ENCODE assay signal across 26 cellular contexts in the genomic region with DNA sequence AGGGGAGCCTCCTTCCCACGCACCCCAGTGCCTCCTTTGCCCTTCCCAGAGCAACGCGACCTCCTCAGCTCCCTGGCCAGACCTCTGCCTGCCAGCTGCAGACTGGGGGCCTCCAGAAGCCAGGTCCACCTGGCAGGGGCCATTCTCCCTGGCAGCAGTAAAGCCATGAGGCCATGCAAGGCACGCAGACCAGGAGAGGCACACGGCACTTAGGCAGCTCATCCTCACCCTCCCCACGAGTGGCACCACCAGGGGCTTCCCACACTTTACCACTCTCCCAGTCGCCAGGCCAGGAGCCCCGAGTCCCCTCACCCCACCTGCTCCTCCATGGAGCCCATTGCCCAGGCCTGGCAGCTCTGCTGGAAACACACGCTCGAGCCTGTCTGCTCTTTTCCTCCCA.
"Had no signal": no experiment of that assay in that cellular context is flagged by ENCODE, and none has a peak within 500 bp of the region (broad histone marks: within the 10 kb centered on the region; RNA-seq: fewer than 3 reads in every experiment).

No MANE protein-coding gene starts in this region.

- H3K4me3 Mint-ChIP-seq: activated B cell treated with CpG ODN at 0.5 μM for 24 hours; activated CD4-positive, alpha-beta memory T cell treated with anti-CD3 and anti-CD28 coated beads for 36 hours; activated CD4-positive, alpha-beta T cell treated with anti-CD3 and anti-CD28 coated beads, Interleukin-2, amount 10 ng/mL, durations not matched to agents 7 days and 5 days; activated naive CD8-positive, alpha-beta T cell treated with anti-CD3 and anti-CD28 coated beads, Interleukin-2, amount 50 U/mL, for 24 hours; activated T-cell treated with anti-CD3 and anti-CD28 coated beads, Interleukin-2, amount 50 U/mL, for 4 hours; brain; central memory CD8-positive, alpha-beta T cell; T-helper 1 cell treated with Interleukin-12 subunit alpha and Interleukin-12 subunit beta and Interleukin-4 antibody, amounts not matched to agents 30 μg/mL and 1 μg/mL, for 36 hours had no signal

- H3K9me3 ChIP-seq: Peyer's patch, SJSA1 had no signal

- H3K36me3 ChIP-seq: Peyer's patch, SJSA1 had no signal

- H3K27ac Mint-ChIP-seq: activated B cell treated with CpG ODN at 0.5 μM for 24 hours; activated CD4-positive, alpha-beta memory T cell treated with anti-CD3 and anti-CD28 coated beads for 36 hours; activated CD4-positive, alpha-beta T cell treated with anti-CD3 and anti-CD28 coated beads, Interleukin-2, amount 10 ng/mL, durations not matched to agents 7 days and 5 days; activated naive CD4-positive, alpha-beta T cell treated with anti-CD3 and anti-CD28 coated beads, Interleukin-2, amount 50 U/mL, for 72 hours; activated naive CD8-positive, alpha-beta T cell treated with anti-CD3 and anti-CD28 coated beads, Interleukin-2, amount 50 U/mL, for 24 hours; brain; T-helper 1 cell treated with Interleukin-12 subunit alpha and Interleukin-12 subunit beta and Interleukin-4 antibody, amounts not matched to agents 30 μg/mL and 1 μg/mL, for 36 hours had no signal

- FAIRE-seq: astrocyte had no signal

- H3K36me3 Mint-ChIP-seq: activated CD4-positive, alpha-beta memory T cell treated with anti-CD3 and anti-CD28 coated beads for 36 hours; activated naive CD4-positive, alpha-beta T cell treated with anti-CD3 and anti-CD28 coated beads, Interleukin-2, amount 50 U/mL, for 72 hours; brain had no signal

- H3K9me3 Mint-ChIP-seq: activated B cell treated with CpG ODN at 0.5 μM for 24 hours; activated CD4-positive, alpha-beta memory T cell treated with anti-CD3 and anti-CD28 coated beads for 36 hours; activated CD4-positive, alpha-beta T cell treated with anti-CD3 and anti-CD28 coated beads, Interleukin-2, amount 10 ng/mL, durations not matched to agents 7 days and 5 days; activated naive CD4-positive, alpha-beta T cell treated with anti-CD3 and anti-CD28 coated beads, Interleukin-2, amount 50 U/mL, for 72 hours; activated naive CD8-positive, alpha-beta T cell treated with anti-CD3 and anti-CD28 coated beads, Interleukin-2, amount 50 U/mL, for 24 hours; activated T-cell treated with anti-CD3 and anti-CD28 coated beads, Interleukin-2, amount 50 U/mL, for 4 hours; central memory CD8-positive, alpha-beta T cell; T-helper 1 cell treated with Interleukin-12 subunit alpha and Interleukin-12 subunit beta and Interleukin-4 antibody, amounts not matched to agents 30 μg/mL and 1 μg/mL, for 36 hours had no signal

- H3K27me3 ChIP-seq: Peyer's patch, SJSA1 had no signal

- H3K4me3 ChIP-seq: Peyer's patch, SJSA1 had no signal

- DNase-seq: activated B cell treated with CpG ODN at 0.5 μM for 24 hours; activated CD4-positive, alpha-beta memory T cell treated with anti-CD3 and anti-CD28 coated beads for 36 hours; activated CD4-positive, alpha-beta T cell treated with anti-CD3 and anti-CD28 coated beads, Interleukin-2, amount 10 ng/mL, durations not matched to agents 7 days and 5 days; activated CD8-positive, alpha-beta memory T cell treated with anti-CD3 and anti-CD28 coated beads for 24 hours; activated effector memory CD4-positive, alpha-beta T cell treated with anti-CD3 and anti-CD28 coated beads, Interleukin-2, amount 50 U/mL, for 16 hours; activated naive CD4-positive, alpha-beta T cell treated with Interleukin-2 at 50 U/mL for 16 hours; activated naive CD8-positive, alpha-beta T cell treated with anti-CD3 and anti-CD28 coated beads, Interleukin-2, amount 50 U/mL, for 24 hours; activated T-cell treated with anti-CD3 and anti-CD28 coated beads, Interleukin-2, amount 50 U/mL, for 4 hours; amniotic stem cell; KG1; NCI-H1105; NCI-H1436; NCI-H187; NCI-H2081; NCI-H446; NCI-H524; Right ventricle myocardium superior; T-helper 9 cell had no signal

- H3K4me1 ChIP-seq: Peyer's patch, SJSA1 had no signal

- H3K27me3 Mint-ChIP-seq: activated B cell treated with CpG ODN at 0.5 μM for 24 hours; activated CD4-positive, alpha-beta T cell treated with anti-CD3 and anti-CD28 coated beads, Interleukin-2, amount 10 ng/mL, durations not matched to agents 7 days and 5 days; activated naive CD8-positive, alpha-beta T cell treated with anti-CD3 and anti-CD28 coated beads, Interleukin-2, amount 50 U/mL, for 24 hours had no signal

- ATAC-seq: activated naive CD4-positive, alpha-beta T cell treated with anti-CD3 and anti-CD28 coated beads, Interleukin-2, amount 50 U/mL, for 72 hours; activated naive CD8-positive, alpha-beta T cell treated with anti-CD3 and anti-CD28 coated beads, Interleukin-2, amount 50 U/mL, for 24 hours; activated T-cell treated with anti-CD3 and anti-CD28 coated beads, Interleukin-2, amount 50 U/mL, for 4 hours had no signal

- H3K4me1 Mint-ChIP-seq: activated B cell treated with CpG ODN at 0.5 μM for 24 hours; activated CD4-positive, alpha-beta T cell treated with anti-CD3 and anti-CD28 coated beads, Interleukin-2, amount 10 ng/mL, durations not matched to agents 7 days and 5 days had no signal

- H3K27ac ChIP-seq: Peyer's patch, RWPE1, SJSA1 had no signal
